8 cellular contexts compared by ENCODE assay signal in the genomic region with DNA sequence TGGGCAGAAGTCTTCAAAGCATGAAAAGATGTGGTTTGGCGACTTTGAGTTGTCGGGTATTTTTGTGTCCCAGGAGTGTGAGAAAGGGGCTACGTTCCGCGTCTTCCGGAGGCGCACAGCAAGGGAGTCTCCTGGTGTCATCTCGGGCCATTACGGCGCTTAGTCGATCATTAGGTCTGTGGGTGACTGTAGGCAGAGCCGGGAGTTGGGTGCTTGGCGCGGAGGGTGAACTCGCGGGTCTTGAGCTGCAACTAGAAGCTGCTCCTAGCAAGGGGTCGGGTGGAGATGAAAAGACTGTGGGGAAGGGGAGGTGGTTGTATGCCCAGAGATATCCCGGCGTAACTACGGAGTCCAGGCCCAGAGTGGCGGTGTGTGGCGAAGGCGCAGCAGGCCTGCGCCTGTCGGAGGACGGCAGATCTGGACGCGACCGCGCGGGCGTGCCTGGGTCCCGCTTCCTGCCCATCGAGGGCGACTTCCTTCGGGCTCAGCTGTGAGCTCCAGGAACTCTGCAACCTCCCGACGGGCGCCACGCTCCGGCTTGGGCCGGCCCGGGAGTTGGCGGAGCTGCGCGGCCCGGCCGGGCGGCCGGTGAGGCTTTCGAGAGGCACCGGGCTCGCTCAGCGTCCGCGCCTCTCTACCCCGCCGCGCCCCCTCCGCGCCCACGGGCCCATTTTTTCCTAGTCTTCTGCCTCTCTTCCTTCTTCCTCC. TPM values are rescaled to one million over a fixed set of nuclear protein-coding genes. Genes with fewer than 3 reads are reported as not detected.
DNase-seq lines count a peak whose midpoint lies in the region; ATAC-seq and TF ChIP-seq lines count a peak whose summit lies in the region.

No MANE protein-coding gene starts in this region.

- H3K36me3 ChIP-seq in left ventricle myocardium inferior = no peaks in the 10 kb centered on the region
- H3K36me3 ChIP-seq in skeletal muscle satellite cell (ENCODE audit: insufficient read depth, low read length) = no peaks in the 10 kb centered on the region

- peak; percentile 49 for DNase-seq in NCI-H82 (lab: John Stamatoyannopoulos, UW)
- DNase-seq in NCI-H82 treated with DMSO at 0.1 percent for 48 hours (lab: John Stamatoyannopoulos, UW; ENCODE audit: unreplicated experiment) = no peak
- DNase-seq in RPMI8226 = peak; percentile 31
- no peak for DNase-seq in left ventricle myocardium inferior
- DNase-seq in stimulated activated CD4-positive, alpha-beta T cell treated with anti-CD3 and anti-CD28 coated beads, Interleukin-4, amount 100 ng/mL, for 24 hours = no peak
- DNase-seq in NCI-H1048 (lab: John Stamatoyannopoulos, UW) = no peak

- no peak overlapping the region for H3K27ac ChIP-seq in left ventricle myocardium inferior (replicated peaks)

- no peak overlapping the region for H3K9ac ChIP-seq in skeletal muscle satellite cell (ENCODE audit: low read depth, low read length)

- H3K4me3 ChIP-seq in left ventricle myocardium inferior = peak overlapping the region; percentile 59
- peak overlapping the region; percentile 19 for H3K4me3 ChIP-seq in skeletal muscle satellite cell (ENCODE audit: low read length)

- H3K27me3 ChIP-seq in left ventricle myocardium inferior (ENCODE audit: low read depth) = peaks cover 100% of the 10 kb centered on the region
- H3K27me3 ChIP-seq in skeletal muscle satellite cell (ENCODE audit: control insufficient read depth, insufficient read depth, low read length) = peaks cover 81% of the 10 kb centered on the region

- intact Hi-C loops in left ventricle myocardium inferior (cut with micrococcal nuclease) = loop anchor here (5.0 kb wide), 1 partner anchor 695 kb away; no protein-coding TSS in a partner anchor

- TF ChIP-seq CTCF in left ventricle myocardium inferior (IDR thresholded peaks at IDR 0.05; ENCODE audit: borderline replicate concordance) = no peak

- H3K9me3 ChIP-seq in left ventricle myocardium inferior (replicated peaks) (peaks cover 12% of the 10 kb centered on the region), skeletal muscle satellite cell (replicated peaks; ENCODE audit: low read length) (no peaks in the 10 kb centered on the region)

- ATAC-seq in GM21381 (IDR thresholded peaks at IDR 0.05; ENCODE audit: unreplicated experiment) = no peak

- H3K4me2 ChIP-seq in skeletal muscle satellite cell (ENCODE audit: low read length) = peak overlapping the region; percentile 60

- H3K4me1 ChIP-seq in left ventricle myocardium inferior (peaks cover 50% of the 10 kb centered on the region), skeletal muscle satellite cell (ENCODE audit: control insufficient read depth, insufficient read depth, low read length) (peaks cover 16% of the 10 kb centered on the region)

RNA-seq across cellular contexts. Expression of gene NKX3-2, which starts 2.7 kb away (rescaled TPM):
- not detected for total RNA-seq in left ventricle myocardium inferior
- 0.66 TPM in 1 of 2 replicates, not detected in the other for total RNA-seq in skeletal muscle satellite cell (2012; rRNA removed)

Comparison
In these comparisons a context has a peak if more than half of its experiments do, and no peak if none do; other contexts are left out.
1. DNase-seq: peak in NCI-H82 (single experiment) and RPMI8226 (single experiment); none in NCI-H82 treated with DMSO at 0.1 percent for 48 hours (single experiment), left ventricle myocardium inferior (single experiment), stimulated activated CD4-positive, alpha-beta T cell treated with anti-CD3 and anti-CD28 coated beads, Interleukin-4, amount 100 ng/mL, for 24 hours (single experiment) and NCI-H1048 (single experiment).